In genomic region chr7:100674441-100675407, GRCh38 we compare ENCODE assay signal across 8 cellular contexts. TPM values are rescaled to one million over a fixed set of nuclear protein-coding genes. Genes with fewer than 3 reads are reported as not detected.
A peak's percentile ranks its signal among the peaks of the same experiment; 100 is the strongest.
DNase-seq lines count a peak whose midpoint lies in the region; ATAC-seq, FAIRE-seq and TF ChIP-seq lines count a peak whose summit lies in the region.

No MANE protein-coding gene starts in this region.

- H3F3A ChIP-seq in Loucy (ENCODE audit: low read depth) = no peaks in the 10 kb centered on the region

- TF ChIP-seq CTCF in Loucy (conservative IDR thresholded peaks at IDR 0.05; ENCODE audit: low read length) (no peak), pancreas (IDR thresholded peaks at IDR 0.05) (no peak)

- H3K4me3 ChIP-seq in Loucy (ENCODE audit: low read length, poor library complexity, severe bottlenecking) (peak overlapping the region; percentile 95), pancreas (peak overlapping the region; percentile 87 to 91 (median 90))

- peak overlapping the region; percentile 93 to 98 (median 97) for H3K27ac ChIP-seq in pancreas

- peaks cover 53% of the 10 kb centered on the region for H4K20me1 ChIP-seq in Loucy (ENCODE audit: insufficient read depth, low read length, poor library complexity, severe bottlenecking)

- no peak overlapping the region for H2AFZ ChIP-seq in Loucy (ENCODE audit: low read length)

- peak overlapping the region; percentile 97 for H3K4me2 ChIP-seq in Loucy (ENCODE audit: low read depth, low read length, poor library complexity, severe bottlenecking)

- H3K36me3 ChIP-seq in Loucy (ENCODE audit: insufficient read depth, low read length) = peaks cover 33% of the 10 kb centered on the region; the same call in 1 of the 2 replicates
- peaks cover 3 to 24% (median 16%) of the 10 kb centered on the region in 3 donors for H3K36me3 ChIP-seq in pancreas

- peaks cover 38% of the 10 kb centered on the region for H3K79me2 ChIP-seq in Loucy (ENCODE audit: insufficient read depth, low read length)

- peak overlapping the region; percentile 93 for H3K9ac ChIP-seq in Loucy (ENCODE audit: low read depth, low read length, poor library complexity, severe bottlenecking)

- 0 to 1% methylated on average over 62 to 82 of the region's 82 CpGs for WGBS in pancreas, 2 donors

- ATAC-seq in pancreas = peak in 3 of 4 donors; percentile 1 to 12 (median 3)
- no peak for ATAC-seq in HG02884 (IDR thresholded peaks at IDR 0.05; ENCODE audit: unreplicated experiment)
- ATAC-seq in HG02973 (IDR thresholded peaks at IDR 0.05; ENCODE audit: unreplicated experiment) = no peak
- no peak for ATAC-seq in GM18519 (IDR thresholded peaks at IDR 0.05; ENCODE audit: low FRiP score, unreplicated experiment)

- H3K9me3 ChIP-seq in Loucy (ENCODE audit: insufficient read depth, low read depth, low read length) (no peaks in the 10 kb centered on the region), pancreas (no peaks in the 10 kb centered on the region)

- intact Hi-C loops in pancreas (cut with DNase I) = no loop called here

- no peak for FAIRE-seq in pancreas (lab: Jason Lieb, UNC)

- H3K27me3 ChIP-seq in Loucy (ENCODE audit: insufficient read depth, low read length, poor library complexity, severe bottlenecking) (no peaks in the 10 kb centered on the region), pancreas (no peaks in the 10 kb centered on the region)

- H3K9me2 ChIP-seq in Loucy (replicated peaks; ENCODE audit: low read depth, low read length) = no peaks in the 10 kb centered on the region

- DNase-seq in DMS53 treated with DMSO at 0.1 percent for 48 hours (lab: John Stamatoyannopoulos, UW; ENCODE audit: unreplicated experiment) (peak; percentile 24), germinal center (ENCODE audit: low spot score) (peak; percentile 47), pancreas (peak in 4 of 6 donors; percentile 59 to 87 (median 68))
- DNase-seq in activated effector memory CD4-positive, alpha-beta T cell treated with anti-CD3 and anti-CD28 coated beads, Interleukin-2, amount 50 U/mL, for 16 hours = peak; percentile 78

- peaks cover 7% of the 10 kb centered on the region for H3K4me1 ChIP-seq in Loucy (ENCODE audit: insufficient read depth, low read length, poor library complexity, severe bottlenecking)
- no peaks in the 10 kb centered on the region for H3K4me1 ChIP-seq in pancreas

RNA-seq across cellular contexts. Expression of gene GNB2, which starts 1.2 kb away (rescaled TPM):
- total RNA-seq in pancreas = 100 to 1,000 TPM in 5 of 6 donors, 10 to 100 TPM in 1; 84.7 to 118 (median 104) TPM
- 100 to 1,000 TPM in 1 of 2 donors, 10 to 100 TPM in 1; 82.2 to 151 TPM for polyA plus RNA-seq in pancreas

RNA-seq across cellular contexts. Expression of gene ACTL6B, which starts 18.5 kb away (rescaled TPM):
- under 1 TPM; 0.23 to 0.98 (median 0.57) TPM for total RNA-seq in pancreas
- 1 to 10 TPM; 1.7 to 7.7 TPM for polyA plus RNA-seq in pancreas

RNA-seq across cellular contexts. Expression of gene GIGYF1, which starts 19.3 kb away (rescaled TPM):
- total RNA-seq in pancreas = 10 to 100 TPM; 19.2 to 33.9 (median 26.9) TPM
- 10 to 100 TPM; 48.8 to 76.2 TPM for polyA plus RNA-seq in pancreas

RNA-seq across cellular contexts. Expression of gene POP7, which starts 31.2 kb away (rescaled TPM):
- 10 to 100 TPM; 10.5 to 19.2 (median 13.8) TPM for total RNA-seq in pancreas
- 10 to 100 TPM; 20.5 to 26.1 TPM for polyA plus RNA-seq in pancreas

RNA-seq across cellular contexts. Expression of gene TFR2, which starts 33.4 kb away (rescaled TPM):
- 1 to 10 TPM in 3 of 6 donors, under 1 TPM in 3; 0.28 to 1.2 (median 0.76) TPM for total RNA-seq in pancreas
- polyA plus RNA-seq in pancreas = 1 to 10 TPM; 1.1 to 1.2 TPM

Comparison
In these comparisons a context has a peak if more than half of its experiments do, and no peak if none do; other contexts are left out.
1. DNase-seq: peak in every context shown above with its lines; median percentile 78 in activated effector memory CD4-positive, alpha-beta T cell treated with anti-CD3 and anti-CD28 coated beads, Interleukin-2, amount 50 U/mL, for 16 hours; 68 in pancreas; 47 in germinal center; 24 in DMS53 treated with DMSO at 0.1 percent for 48 hours.
2. ATAC-seq: peak in pancreas (3 of 4); none in HG02884 (single experiment), HG02973 (single experiment) and GM18519 (single experiment).